Comparison of ENCODE assay signal across 9 cellular contexts in the genomic region with DNA sequence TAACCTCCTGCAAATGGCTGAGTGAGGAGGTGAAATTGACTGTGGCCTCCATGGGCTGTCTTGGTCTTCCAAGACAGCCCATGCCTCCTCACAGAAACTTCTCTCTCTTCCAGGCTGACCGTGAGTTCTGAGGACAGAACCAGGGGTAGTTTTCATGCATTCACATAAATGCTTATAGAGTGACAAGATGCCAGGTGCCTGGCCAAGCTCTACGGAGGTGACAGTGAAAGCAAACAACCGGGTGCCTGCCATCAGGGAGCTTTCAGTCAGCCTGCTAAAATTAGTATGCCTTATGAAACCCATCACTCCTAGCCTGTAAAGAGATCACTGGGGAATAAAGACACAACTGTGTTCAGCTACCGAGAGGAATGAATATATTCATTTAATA. TPM values are rescaled to one million over a fixed set of nuclear protein-coding genes. Genes with fewer than 3 reads are reported as not detected.
DNase-seq lines count a peak whose midpoint lies in the region; ATAC-seq and TF ChIP-seq lines count a peak whose summit lies in the region.
"Had no signal": no experiment of that assay in that cellular context is flagged by ENCODE, and none has a peak within 500 bp of the region (broad histone marks: within the 10 kb centered on the region; RNA-seq: fewer than 3 reads in every experiment).

No MANE protein-coding gene starts in this region.

- H3K4me3 ChIP-seq in cardiac muscle cell (peak overlapping the region; percentile 68), mucosa of rectum (ENCODE audit: low read length in 2 of 2) (peak overlapping the region; percentile 73 to 85), uterus (peak overlapping the region; percentile 63 to 87)

- H3K4me1 ChIP-seq in cardiac muscle cell (ENCODE audit: low read depth) (peaks cover 5% of the 10 kb centered on the region), mucosa of rectum (ENCODE audit: control insufficient read depth in 2 of 2, insufficient read depth in 2 of 2, low read length in 2 of 2) (peaks cover 10 to 11% of the 10 kb centered on the region in 2 donors), uterus (no peaks in the 10 kb centered on the region)

- H3K9ac ChIP-seq in mucosa of rectum (ENCODE audit: low read depth in 1 of 2, low read length in 2 of 2): peak overlapping the region; percentile 81 to 84

- no peak for TF ChIP-seq POLR2A in uterus (IDR thresholded peaks at IDR 0.05)

- H3K27me3 ChIP-seq in cardiac muscle cell (peaks cover 7% of the 10 kb centered on the region), mucosa of rectum (ENCODE audit: control insufficient read depth in 2 of 2, insufficient read depth in 2 of 2, low read length in 2 of 2) (no peaks in the 10 kb centered on the region), uterus (no peaks in the 10 kb centered on the region)

- no peak for TF ChIP-seq CTCF in cardiac muscle cell (IDR thresholded peaks at IDR 0.05; ENCODE audit: low read depth, low read length)
- no peak for TF ChIP-seq CTCF in uterus (IDR thresholded peaks at IDR 0.05)

- H3K9me3 ChIP-seq in cardiac muscle cell (ENCODE audit: low read depth) (no peaks in the 10 kb centered on the region), mucosa of rectum (ENCODE audit: control insufficient read depth in 2 of 2, low read length in 2 of 2) (no peaks in the 10 kb centered on the region), uterus (no peaks in the 10 kb centered on the region)
- H3K9me3 ChIP-seq: neutrophil had no signal

- H3K27ac ChIP-seq in cardiac muscle cell (peak overlapping the region; percentile 72), cingulate gyrus (ENCODE audit: low read depth, low read length) (peak overlapping the region; percentile 99), mucosa of rectum (ENCODE audit: low read depth in 2 of 2, low read length in 2 of 2) (peak overlapping the region; percentile 89 to 91), uterus (peak overlapping the region; percentile 96 to 97)
- H3K27ac ChIP-seq: neutrophil had no signal

- no peaks in the 10 kb centered on the region for H3K36me3 ChIP-seq in cardiac muscle cell
- H3K36me3 ChIP-seq in mucosa of rectum (ENCODE audit: control insufficient read depth in 2 of 2, insufficient read depth in 2 of 2, low read length in 2 of 2): no peaks in the 10 kb centered on the region
- no peaks in the 10 kb centered on the region for H3K36me3 ChIP-seq in uterus
- H3K36me3 ChIP-seq: neutrophil had no signal

- DNase-seq in cardiac muscle cell (ENCODE audit: low read depth in 1 of 2, low spot score in 1 of 2) (no peak), Right ventricle myocardium inferior (ENCODE audit: missing footprints) (no peak), uterus (no peak), NCI-H526 (lab: John Stamatoyannopoulos, UW) (no peak)
- no peak for DNase-seq in activated CD4-positive, CD25-positive, alpha-beta regulatory T cell (lab: John Stamatoyannopoulos, UW)

- intact Hi-C loops in Right ventricle myocardium inferior (cut with DNase I) (no loop called here), uterus (cut with DNase I; ENCODE audit: low total_unique reads) (no loop called here)

- no peak for ATAC-seq in Right ventricle myocardium inferior
- ATAC-seq in GM21786 (IDR thresholded peaks at IDR 0.05; ENCODE audit: unreplicated experiment): no peak

RNA-seq across cellular contexts. Expression of a gene that starts 0.9 kb away (rescaled TPM):
- total RNA-seq in cardiac muscle cell (15.4 and 23.6 TPM in 2 replicates), Right ventricle myocardium inferior (12.1 TPM), uterus (10 to 100 TPM in 3 of 4 donors, 1 to 10 TPM in 1; 6.9 to 67.5 (median 13.8) TPM)
- polyA plus RNA-seq in cardiac muscle cell: 12.5 and 20.3 TPM in 2 replicates
